In the genomic region with DNA sequence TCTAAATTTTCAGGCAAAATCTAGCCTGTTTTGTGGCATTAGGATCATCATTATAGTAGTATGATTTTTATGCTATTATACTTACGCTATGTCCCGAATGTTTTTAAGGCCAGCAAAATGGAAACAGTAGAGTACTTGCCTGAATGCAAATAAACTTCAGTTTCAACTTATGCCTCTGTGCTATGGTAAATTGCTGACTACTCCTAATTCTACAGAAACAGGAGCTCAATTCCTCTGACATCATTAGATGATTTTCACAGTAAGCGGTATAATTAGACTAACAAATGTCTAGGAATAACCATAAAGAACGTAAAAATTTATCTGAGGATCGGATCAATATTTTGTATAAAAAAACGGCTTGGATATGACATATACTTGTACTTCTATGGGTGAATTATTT, we compare ENCODE assay signal across 30 cellular contexts.
"Had no signal": no experiment of that assay in that cellular context is flagged by ENCODE, and none has a peak within 500 bp of the region (broad histone marks: within the 10 kb centered on the region; RNA-seq: fewer than 3 reads in every experiment).

No MANE protein-coding gene starts in this region.

- ATAC-seq: activated CD4-positive, CD25-positive, alpha-beta regulatory T cell treated with anti-CD3 and anti-CD28 coated beads, Interleukin-2, amount 50 U/mL, for 24 hours; activated CD8-positive, alpha-beta T cell treated with anti-CD3 and anti-CD28 coated beads for 36 hours; activated T-cell treated with anti-CD3 and anti-CD28 coated beads, Interleukin-2, amount 50 U/mL, for 4 hours; activated T-helper 17 cell treated with anti-CD3 and anti-CD28 coated beads, Interleukin-2, amount 50 U/mL, for 72 hours; body of pancreas; effector memory CD8-positive, alpha-beta T cell; foreskin keratinocyte; gastrocnemius medialis; heart right ventricle had no signal

- H3K27me3 ChIP-seq: body of pancreas, esophagus muscularis mucosa, foreskin keratinocyte, gastrocnemius medialis, heart right ventricle had no signal

- H3K4me1 ChIP-seq: body of pancreas had no signal

- H3K36me3 Mint-ChIP-seq: activated naive CD8-positive, alpha-beta T cell had no signal

- H3K27ac Mint-ChIP-seq: activated B cell treated with CpG ODN at 0.5 μM for 24 hours; activated CD8-positive, alpha-beta T cell treated with anti-CD3 and anti-CD28 coated beads for 36 hours; activated naive CD8-positive, alpha-beta T cell; activated T-helper 17 cell treated with anti-CD3 and anti-CD28 coated beads, Interleukin-2, amount 50 U/mL, for 72 hours; effector memory CD8-positive, alpha-beta T cell had no signal

- H3K27ac ChIP-seq: body of pancreas, esophagus muscularis mucosa, foreskin keratinocyte, gastrocnemius medialis, heart right ventricle, WERI-Rb-1 had no signal

- DNase-seq: activated B cell treated with CpG ODN at 0.5 μM for 24 hours; activated CD4-positive, alpha-beta T cell treated with anti-CD3 and anti-CD28 coated beads for 48 hours; activated CD4-positive, alpha-beta T cell treated with anti-CD3 and anti-CD28 coated beads, Interleukin-2, amount 50 U/mL, for 1 hour; activated CD4-positive, alpha-beta T cell treated with anti-CD3 and anti-CD28 coated beads, Interleukin-2, amount 50 U/mL, for 48 hours; activated CD8-positive, alpha-beta memory T cell treated with anti-CD3 and anti-CD28 coated beads for 24 hours; activated CD8-positive, alpha-beta T cell treated with anti-CD3 and anti-CD28 coated beads for 36 hours; activated effector memory CD4-positive, alpha-beta T cell treated with Interleukin-2 at 50 U/mL for 16 hours; activated gamma-delta T cell treated with Interleukin-2 at 50 U/mL for 16 hours; activated naive CD4-positive, alpha-beta T cell treated with anti-CD3 and anti-CD28 coated beads, Interleukin-2, amount 50 U/mL, for 16 hours; activated naive CD4-positive, alpha-beta T cell treated with Interleukin-2 at 50 U/mL for 16 hours; activated T-cell treated with anti-CD3 and anti-CD28 coated beads, Interleukin-2, amount 50 U/mL, for 4 hours; amniotic stem cell; anterior cingulate cortex; body of pancreas; caudate nucleus; cortex of kidney; dermis blood vessel endothelial cell; effector CD4-positive, alpha-beta T cell; effector memory CD8-positive, alpha-beta T cell; erythroblast; foreskin keratinocyte; gastrocnemius medialis; heart right ventricle; T-helper 2 cell; WERI-Rb-1 had no signal

- FAIRE-seq: colon had no signal

- H3K4me1 Mint-ChIP-seq: activated B cell treated with CpG ODN at 0.5 μM for 24 hours; activated T-helper 17 cell treated with anti-CD3 and anti-CD28 coated beads, Interleukin-2, amount 50 U/mL, for 72 hours had no signal

- H3K27me3 Mint-ChIP-seq: activated B cell treated with CpG ODN at 0.5 μM for 24 hours; activated CD8-positive, alpha-beta T cell treated with anti-CD3 and anti-CD28 coated beads for 36 hours; activated naive CD8-positive, alpha-beta T cell; effector memory CD8-positive, alpha-beta T cell had no signal

- H3K9me3 ChIP-seq: body of pancreas, esophagus muscularis mucosa, gastrocnemius medialis, heart right ventricle had no signal

- H3K36me3 ChIP-seq: esophagus muscularis mucosa, gastrocnemius medialis, heart right ventricle, WERI-Rb-1 had no signal

- H3K4me3 ChIP-seq: body of pancreas, esophagus muscularis mucosa, gastrocnemius medialis, heart right ventricle had no signal

- H3K9me3 Mint-ChIP-seq: activated B cell treated with CpG ODN at 0.5 μM for 24 hours; activated CD8-positive, alpha-beta T cell treated with anti-CD3 and anti-CD28 coated beads for 36 hours; activated T-cell treated with anti-CD3 and anti-CD28 coated beads, Interleukin-2, amount 50 U/mL, for 4 hours; activated T-helper 17 cell treated with anti-CD3 and anti-CD28 coated beads, Interleukin-2, amount 50 U/mL, for 72 hours had no signal

- H3K4me3 Mint-ChIP-seq: activated B cell treated with CpG ODN at 0.5 μM for 24 hours; activated CD8-positive, alpha-beta T cell treated with anti-CD3 and anti-CD28 coated beads for 36 hours; activated naive CD8-positive, alpha-beta T cell; activated T-cell treated with anti-CD3 and anti-CD28 coated beads, Interleukin-2, amount 50 U/mL, for 4 hours; activated T-helper 17 cell treated with anti-CD3 and anti-CD28 coated beads, Interleukin-2, amount 50 U/mL, for 72 hours; effector memory CD8-positive, alpha-beta T cell had no signal
